8 cellular contexts compared by ENCODE assay signal in genomic region chr4:148444296-148445070, GRCh38. TPM values are rescaled to one million over a fixed set of nuclear protein-coding genes. Genes with fewer than 3 reads are reported as not detected.
DNase-seq lines count a peak whose midpoint lies in the region; ATAC-seq, FAIRE-seq and TF ChIP-seq lines count a peak whose summit lies in the region.

No MANE protein-coding gene starts in this region.

- H3K27ac ChIP-seq in esophagus muscularis mucosa (replicated peaks in 1 of 4), result peak overlapping the region; percentile 91 to 96 (median 94)

- peaks cover 15 to 42% (median 38%) of the 10 kb centered on the region in 4 donors for H3K4me1 ChIP-seq in esophagus muscularis mucosa

- H3K36me3 ChIP-seq in esophagus muscularis mucosa, result no peaks in the 10 kb centered on the region

- H3K4me1 Mint-ChIP-seq in naive thymus-derived CD8-positive, alpha-beta T cell, result peaks cover 24 to 46% (median 42%) of the 10 kb centered on the region in 4 donors
- H3K4me1 Mint-ChIP-seq in stimulated activated naive CD8-positive, alpha-beta T cell treated with anti-CD3 and anti-CD28 coated beads, Interleukin-15, Interleukin-2, amounts not matched to agents 100 ng/mL and 50 ng/mL, for 24 hours (ENCODE audit: low read depth), result peaks cover 48% of the 10 kb centered on the region

- FAIRE-seq in HTR-8/SVneo (lab: Jason Lieb, UNC), result peak; percentile 55

- H3K27me3 ChIP-seq in esophagus muscularis mucosa, result no peaks in the 10 kb centered on the region

- peaks cover 0 to 13% (median 0%) of the 10 kb centered on the region in 5 donors for H3K27me3 Mint-ChIP-seq in naive thymus-derived CD8-positive, alpha-beta T cell
- peaks cover 9% of the 10 kb centered on the region for H3K27me3 Mint-ChIP-seq in stimulated activated naive CD8-positive, alpha-beta T cell treated with anti-CD3 and anti-CD28 coated beads, Interleukin-15, Interleukin-2, amounts not matched to agents 100 ng/mL and 50 ng/mL, for 24 hours

- H3K4me3 Mint-ChIP-seq in naive thymus-derived CD8-positive, alpha-beta T cell, result peak overlapping the region; percentile 93 to 100 (median 100)
- peak overlapping the region; percentile 96 for H3K4me3 Mint-ChIP-seq in stimulated activated naive CD8-positive, alpha-beta T cell treated with anti-CD3 and anti-CD28 coated beads, Interleukin-15, Interleukin-2, amounts not matched to agents 100 ng/mL and 50 ng/mL, for 24 hours

- DNase-seq in AG04449 (ENCODE audit: low read depth, low spot score), result no peak
- no peak for DNase-seq in HTR-8/SVneo (ENCODE audit: insufficient read length, low spot score)
- peak; percentile 19 for DNase-seq in activated T-cell treated with anti-CD3 and anti-CD28 coated beads for 24 hours (ENCODE audit: low read depth)
- no peak for DNase-seq in esophagus muscularis mucosa (ENCODE audit: extremely low spot score)
- DNase-seq in naive thymus-derived CD8-positive, alpha-beta T cell, result peak; percentile 40 to 81 (median 66)
- DNase-seq in inferior parietal cortex (ENCODE audit: extremely low spot score), result no peak

- POLR2A ChIA-PET in AG04449 (lab: Yijun Ruan, JAX), result no interaction called here
- POLR2A ChIA-PET in naive thymus-derived CD8-positive, alpha-beta T cell (lab: Charles Lee), result interaction anchor here (1.0 to 9.2 kb wide), 8 partner anchors 9 to 827 kb away, joined by 3 to 304 read pairs (median 10); partner anchors contain the start of genes PRMT9 and TMEM184C

- H3K4me3 ChIP-seq in AG04449 (ENCODE audit: low read depth, low read length), result peak overlapping the region; percentile 51
- H3K4me3 ChIP-seq in esophagus muscularis mucosa, result peak overlapping the region; percentile 74 to 95 (median 88)

- peak; percentile 19 to 20 for ATAC-seq in naive thymus-derived CD8-positive, alpha-beta T cell
- no peak for ATAC-seq in HG03521 (IDR thresholded peaks at IDR 0.05; ENCODE audit: unreplicated experiment)

- 0% methylated on average over 1 of the region's 89 CpGs for WGBS in esophagus muscularis mucosa

- H3K36me3 Mint-ChIP-seq in naive thymus-derived CD8-positive, alpha-beta T cell, result no peaks in the 10 kb centered on the region
- no peaks in the 10 kb centered on the region for H3K36me3 Mint-ChIP-seq in stimulated activated naive CD8-positive, alpha-beta T cell treated with anti-CD3 and anti-CD28 coated beads, Interleukin-15, Interleukin-2, amounts not matched to agents 100 ng/mL and 50 ng/mL, for 24 hours (ENCODE audit: low read depth)

- CTCF ChIA-PET in AG04449 (lab: Yijun Ruan, JAX), result no interaction called here

- H3K9me3 Mint-ChIP-seq in naive thymus-derived CD8-positive, alpha-beta T cell, result no peaks in the 10 kb centered on the region
- H3K9me3 Mint-ChIP-seq in stimulated activated naive CD8-positive, alpha-beta T cell treated with anti-CD3 and anti-CD28 coated beads, Interleukin-15, Interleukin-2, amounts not matched to agents 100 ng/mL and 50 ng/mL, for 24 hours, result no peaks in the 10 kb centered on the region

- intact Hi-C loops in esophagus muscularis mucosa (cut with DNase I), result loop anchor here (10.0 kb wide), 2 partner anchors 160 to 350 kb away; no protein-coding TSS in a partner anchor

- no peaks in the 10 kb centered on the region for H3K9me3 ChIP-seq in esophagus muscularis mucosa

- TF ChIP-seq CTCF in AG04449 (IDR thresholded peaks at IDR 0.05; ENCODE audit: insufficient read depth, low read length, missing control alignments) (no peak), esophagus muscularis mucosa (IDR thresholded peaks at IDR 0.05) (peak in 1 of 3 experiments; percentile 14)

- TF ChIP-seq POLR2A in esophagus muscularis mucosa (IDR thresholded peaks at IDR 0.05; ENCODE audit: low read depth), result no peak

- H3K27ac Mint-ChIP-seq in naive thymus-derived CD8-positive, alpha-beta T cell, result peak overlapping the region; percentile 91 to 100 (median 99)
- peak overlapping the region; percentile 43 for H3K27ac Mint-ChIP-seq in stimulated activated naive CD8-positive, alpha-beta T cell treated with anti-CD3 and anti-CD28 coated beads, Interleukin-15, Interleukin-2, amounts not matched to agents 100 ng/mL and 50 ng/mL, for 24 hours

- no peak for TF ChIP-seq EP300 in esophagus muscularis mucosa (IDR thresholded peaks at IDR 0.05)

RNA-seq across cellular contexts. Expression of gene NR3C2, which starts 2.3 kb away (rescaled TPM):
- 10 to 100 TPM in 3 of 4 donors, 1 to 10 TPM in 1; 10.0 to 14.6 (median 12.1) TPM for total RNA-seq in esophagus muscularis mucosa
- 10 to 100 TPM; 50.7 to 53.5 TPM for total RNA-seq in naive thymus-derived CD8-positive, alpha-beta T cell
- polyA plus RNA-seq in naive thymus-derived CD8-positive, alpha-beta T cell, result 1 to 10 TPM; 6.8 to 9.4 (median 9.2) TPM

Comparison
In these comparisons a context has a peak if more than half of its experiments do, and no peak if none do; other contexts are left out.
1. DNase-seq: peak in activated T-cell treated with anti-CD3 and anti-CD28 coated beads for 24 hours (single experiment) and naive thymus-derived CD8-positive, alpha-beta T cell (10 of 10); none in AG04449 (single experiment), HTR-8/SVneo (single experiment), esophagus muscularis mucosa (single experiment) and inferior parietal cortex (single experiment).